14 cellular contexts compared by ENCODE assay signal in the genomic region with DNA sequence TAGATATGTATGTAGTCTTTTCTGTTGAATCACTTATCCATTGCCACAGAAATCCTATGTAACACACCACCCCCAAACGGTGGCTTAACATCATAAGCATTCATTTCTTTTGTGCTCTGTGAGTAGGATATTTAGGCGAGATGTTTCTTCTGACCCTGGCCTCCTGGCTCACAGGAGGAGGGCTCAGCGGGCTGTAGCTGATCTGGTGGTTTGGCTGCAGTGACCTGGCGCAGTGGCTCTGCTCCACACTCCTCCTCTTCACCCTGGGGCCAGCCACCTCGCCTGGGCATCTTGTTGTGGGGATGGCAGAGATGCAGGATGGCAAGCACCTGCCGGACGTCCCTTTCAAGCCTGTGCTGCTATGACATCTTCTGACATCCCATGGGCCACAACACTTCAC.
"Had no signal": no experiment of that assay in that cellular context is flagged by ENCODE, and none has a peak within 500 bp of the region (broad histone marks: within the 10 kb centered on the region; RNA-seq: fewer than 3 reads in every experiment).

No MANE protein-coding gene starts in this region.

- H3K4me2 ChIP-seq: hepatocyte had no signal

- ATAC-seq: lower lobe of right lung; stimulated activated naive CD8-positive, alpha-beta T cell treated with anti-CD3 and anti-CD28 coated beads, Interleukin-15, amount 100 ng/mL, for 72 hours had no signal

- H3K9me3 ChIP-seq: lower lobe of right lung had no signal

- H3K4me3 ChIP-seq: hepatocyte, lower lobe of right lung had no signal

- H3K27me3 ChIP-seq: hepatocyte had no signal

- H3K36me3 ChIP-seq: lower lobe of right lung had no signal

- DNase-seq: activated CD4-positive, alpha-beta T cell treated with anti-CD3 and anti-CD28 coated beads for 48 hours; activated naive CD4-positive, alpha-beta T cell treated with anti-CD3 and anti-CD28 coated beads, Interleukin-2, amount 10 ng/mL, durations not matched to agents 7 days and 5 days; activated T-cell treated with anti-CD3 and anti-CD28 coated beads for 4 hours; central memory CD4-positive, alpha-beta T cell; cortex of kidney; effector memory CD4-positive, alpha-beta T cell; lower lobe of right lung; retina; stimulated activated CD4-positive, alpha-beta T cell treated with anti-CD3 and anti-CD28 coated beads, Interleukin-15, amount 100 ng/mL, for 24 hours; stimulated activated CD4-positive, alpha-beta T cell treated with anti-CD3 and anti-CD28 coated beads, Interleukin-4, amount 100 ng/mL, for 4 hours; stimulated activated naive CD8-positive, alpha-beta T cell treated with anti-CD3 and anti-CD28 coated beads, Interleukin-15, amount 100 ng/mL, for 72 hours; T-helper 9 cell had no signal

- H3K27ac ChIP-seq: epithelial cell of prostate, hepatocyte, lower lobe of right lung had no signal

- H3K4me1 ChIP-seq: lower lobe of right lung had no signal
